1 cellular context compared by ENCODE assay signal in genomic region chr10:89355373-89355772, GRCh38.
TF ChIP-seq lines count a peak whose summit lies in the region.

No MANE protein-coding gene starts in this region.

TF ChIP-seq in K562, 482 proteins besides CTCF, POLR2A, EP300 and RAD21 (continued from another document and continues in another):
- no peak for TF ChIP-seq ZNF407 (IDR thresholded peaks at IDR 0.05; ENCODE audit: low read depth)
- TF ChIP-seq ZNF586 (CRISPR knock-in tag; conservative IDR thresholded peaks at IDR 0.05): no peak
- TF ChIP-seq KHSRP (IDR thresholded peaks at IDR 0.05): no peak
- TF ChIP-seq KLF1 (tag; IDR thresholded peaks at IDR 0.05): no peak
- TF ChIP-seq PBX2 (CRISPR knock-in tag; IDR thresholded peaks at IDR 0.05; ENCODE audit: low read depth): no peak
- no peak for TF ChIP-seq PBX2 (tag; conservative IDR thresholded peaks at IDR 0.05; ENCODE audit: low read depth)
- TF ChIP-seq FOXM1 (IDR thresholded peaks at IDR 0.05; ENCODE audit: low read depth): no peak
- TF ChIP-seq FOXM1 (CRISPR knock-in tag; IDR thresholded peaks at IDR 0.05; ENCODE audit: low read depth): no peak
- TF ChIP-seq ZNF124 (CRISPR knock-in tag; IDR thresholded peaks at IDR 0.05): no peak
- TF ChIP-seq ZNF507 (tag; conservative IDR thresholded peaks at IDR 0.05): no peak
- TF ChIP-seq ZBTB26 (CRISPR knock-in tag; IDR thresholded peaks at IDR 0.05): no peak
- TF ChIP-seq HDAC6 (IDR thresholded peaks at IDR 0.05; ENCODE audit: low read depth, low read length): no peak
- no peak for TF ChIP-seq ZNF23 (CRISPR knock-in tag; IDR thresholded peaks at IDR 0.05)
- TF ChIP-seq ZNF76 (CRISPR knock-in tag; IDR thresholded peaks at IDR 0.05; ENCODE audit: borderline replicate concordance): peak; percentile 77; the same call in 1 of the 2 replicates
- TF ChIP-seq PHB2 (IDR thresholded peaks at IDR 0.05; ENCODE audit: low read depth): no peak
- peak; percentile 98 for TF ChIP-seq ZNF311 (CRISPR knock-in tag; IDR thresholded peaks at IDR 0.05)
- TF ChIP-seq ARID3A (IDR thresholded peaks at IDR 0.05; ENCODE audit: borderline replicate concordance, low read depth, low read length): no peak
- TF ChIP-seq NR1H2 (CRISPR knock-in tag; IDR thresholded peaks at IDR 0.05): no peak
- no peak for TF ChIP-seq KAT2B (IDR thresholded peaks at IDR 0.05; ENCODE audit: low read depth, low read length)
- TF ChIP-seq NFIC (IDR thresholded peaks at IDR 0.05): no peak
- TF ChIP-seq CREM (IDR thresholded peaks at IDR 0.05; ENCODE audit: low read depth): no peak
- no peak for TF ChIP-seq SUPT5H (IDR thresholded peaks at IDR 0.05)
- no peak for TF ChIP-seq FOXP4 (CRISPR knock-in tag; IDR thresholded peaks at IDR 0.05; ENCODE audit: borderline replicate concordance)
- TF ChIP-seq RREB1 (CRISPR knock-in tag; IDR thresholded peaks at IDR 0.05): peak; percentile 89
- no peak for TF ChIP-seq GTF3C2 (IDR thresholded peaks at IDR 0.05; ENCODE audit: borderline replicate concordance, extremely low read depth, insufficient read length)
